Comparison of ENCODE assay signal across 27 cellular contexts in the genomic region with DNA sequence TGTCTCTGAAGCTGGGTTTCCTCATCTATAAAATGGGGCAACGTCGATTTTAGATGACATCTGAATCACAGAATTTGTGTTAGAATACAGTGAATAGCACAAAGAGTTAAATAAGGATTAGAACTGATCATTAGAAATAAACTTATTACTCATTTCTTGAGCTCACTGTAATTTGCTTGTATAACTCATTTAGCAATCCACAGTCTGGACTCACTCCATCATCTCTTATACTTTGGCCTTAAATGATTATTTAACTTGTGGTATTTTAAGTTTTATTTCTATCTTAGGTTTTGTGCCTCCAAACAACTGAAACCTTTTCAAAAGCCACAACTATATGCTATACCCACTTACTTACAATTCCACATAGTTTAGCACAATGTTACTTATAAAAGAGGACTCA.
"Had no signal": no experiment of that assay in that cellular context is flagged by ENCODE, and none has a peak within 500 bp of the region (broad histone marks: within the 10 kb centered on the region; RNA-seq: fewer than 3 reads in every experiment).

No MANE protein-coding gene starts in this region.

- H3K36me3 Mint-ChIP-seq: activated CD4-positive, alpha-beta memory T cell treated with anti-CD3 and anti-CD28 coated beads for 36 hours; activated naive CD4-positive, alpha-beta T cell treated with anti-CD3 and anti-CD28 coated beads, Interleukin-2, amount 50 U/mL, for 72 hours had no signal

- H3K4me3 ChIP-seq: ascending aorta, SK-N-MC had no signal

- H3K27ac Mint-ChIP-seq: activated CD4-positive, alpha-beta memory T cell treated with anti-CD3 and anti-CD28 coated beads for 36 hours; activated CD4-positive, alpha-beta T cell treated with anti-CD3 and anti-CD28 coated beads, Interleukin-2, amount 10 ng/mL, durations not matched to agents 7 days and 5 days; activated naive CD8-positive, alpha-beta T cell treated with anti-CD3 and anti-CD28 coated beads, Interleukin-2, amount 50 U/mL, for 24 hours; brain had no signal

- DNase-seq: activated CD4-positive, alpha-beta memory T cell treated with anti-CD3 and anti-CD28 coated beads for 36 hours; activated CD4-positive, alpha-beta T cell treated with anti-CD3 and anti-CD28 coated beads, Interleukin-2, amount 10 ng/mL, durations not matched to agents 7 days and 5 days; activated CD4-positive, CD25-positive, alpha-beta regulatory T cell; activated CD8-positive, alpha-beta memory T cell treated with anti-CD3 and anti-CD28 coated beads for 24 hours; activated effector memory CD4-positive, alpha-beta T cell treated with anti-CD3 and anti-CD28 coated beads, Interleukin-2, amount 50 U/mL, for 16 hours; activated naive CD4-positive, alpha-beta T cell treated with Interleukin-2 at 50 U/mL for 16 hours; activated naive CD8-positive, alpha-beta T cell treated with anti-CD3 and anti-CD28 coated beads, Interleukin-2, amount 50 U/mL, for 24 hours; activated T-cell treated with anti-CD3 and anti-CD28 coated beads, Interleukin-2, amount 50 U/mL, for 4 hours; amniotic stem cell; MV-4-11; NCI-H1092 treated with DMSO at 0.1 percent for 48 hours; NCI-H1417 treated with DMSO at 0.1 percent for 48 hours; NCI-H1694; NCI-H2029; NCI-H345; NCI-H510A; NCI-H526 treated with DMSO at 0.1 percent for 48 hours; NCI-H82; RPMI8226; T-helper 1 cell had no signal

- H3K9me3 Mint-ChIP-seq: activated CD4-positive, alpha-beta memory T cell treated with anti-CD3 and anti-CD28 coated beads for 36 hours; activated CD4-positive, alpha-beta T cell treated with anti-CD3 and anti-CD28 coated beads, Interleukin-2, amount 10 ng/mL, durations not matched to agents 7 days and 5 days; activated naive CD4-positive, alpha-beta T cell treated with anti-CD3 and anti-CD28 coated beads, Interleukin-2, amount 50 U/mL, for 72 hours; activated naive CD8-positive, alpha-beta T cell treated with anti-CD3 and anti-CD28 coated beads, Interleukin-2, amount 50 U/mL, for 24 hours; activated T-cell treated with anti-CD3 and anti-CD28 coated beads, Interleukin-2, amount 50 U/mL, for 4 hours; brain; central memory CD8-positive, alpha-beta T cell had no signal

- H3K4me1 ChIP-seq: ascending aorta had no signal

- H3K27me3 ChIP-seq: ascending aorta had no signal

- H3K9me3 ChIP-seq: ascending aorta had no signal

- ATAC-seq: activated naive CD4-positive, alpha-beta T cell treated with anti-CD3 and anti-CD28 coated beads, Interleukin-2, amount 50 U/mL, for 72 hours; activated naive CD8-positive, alpha-beta T cell treated with anti-CD3 and anti-CD28 coated beads, Interleukin-2, amount 50 U/mL, for 24 hours; activated T-cell treated with anti-CD3 and anti-CD28 coated beads, Interleukin-2, amount 50 U/mL, for 4 hours; Right ventricle myocardium inferior had no signal

- H3K4me3 Mint-ChIP-seq: activated CD4-positive, alpha-beta memory T cell treated with anti-CD3 and anti-CD28 coated beads for 36 hours; activated CD4-positive, alpha-beta T cell treated with anti-CD3 and anti-CD28 coated beads, Interleukin-2, amount 10 ng/mL, durations not matched to agents 7 days and 5 days; activated naive CD8-positive, alpha-beta T cell treated with anti-CD3 and anti-CD28 coated beads, Interleukin-2, amount 50 U/mL, for 24 hours; activated T-cell treated with anti-CD3 and anti-CD28 coated beads, Interleukin-2, amount 50 U/mL, for 4 hours; brain; central memory CD8-positive, alpha-beta T cell had no signal

- H3K27me3 Mint-ChIP-seq: brain had no signal

- H3K27ac ChIP-seq: ascending aorta, SK-N-MC, VCaP had no signal

- H3K4me1 Mint-ChIP-seq: brain; central memory CD8-positive, alpha-beta T cell had no signal
